Comparison of ENCODE assay signal across 2 cellular contexts in genomic region chr9:114100536-114100935, GRCh38.
TF ChIP-seq lines count a peak whose summit lies in the region.

No MANE protein-coding gene starts in this region.

TF ChIP-seq in A549, 52 proteins besides CTCF, POLR2A, EP300 and RAD21 (continued from another document):
- TF ChIP-seq BCL3 (IDR thresholded peaks at IDR 0.05) (no peak), CBX2 (IDR thresholded peaks at IDR 0.05; ENCODE audit: borderline replicate concordance, low read depth) (no peak), FOSL2 (IDR thresholded peaks at IDR 0.05) (no peak), FOSL2 (CRISPR knock-in tag; IDR thresholded peaks at IDR 0.05) (0 out of 2 replicates have a peak, but pooled peaks have one; percentile 7)

TF ChIP-seq in endothelial cell of umbilical vein, 7 proteins besides CTCF, POLR2A, EP300 and RAD21:
- TF ChIP-seq MAX (IDR thresholded peaks at IDR 0.05; ENCODE audit: insufficient read depth, insufficient read length): no peak
- TF ChIP-seq FOS (IDR thresholded peaks at IDR 0.05; ENCODE audit: borderline replicate concordance, insufficient read depth, low read length): no peak
- no peak for TF ChIP-seq POLR2AphosphoS5 (IDR thresholded peaks at IDR 0.05; ENCODE audit: insufficient read depth, low read depth, low read length)
- no peak for TF ChIP-seq JUN (IDR thresholded peaks at IDR 0.05; ENCODE audit: borderline replicate concordance, insufficient read depth, insufficient read length, low read depth)
- no peak for TF ChIP-seq GATA2 (IDR thresholded peaks at IDR 0.05; ENCODE audit: insufficient read depth, insufficient read length, low read depth, low read length)
